Comparison of ENCODE assay signal across 12 cellular contexts in the genomic region with DNA sequence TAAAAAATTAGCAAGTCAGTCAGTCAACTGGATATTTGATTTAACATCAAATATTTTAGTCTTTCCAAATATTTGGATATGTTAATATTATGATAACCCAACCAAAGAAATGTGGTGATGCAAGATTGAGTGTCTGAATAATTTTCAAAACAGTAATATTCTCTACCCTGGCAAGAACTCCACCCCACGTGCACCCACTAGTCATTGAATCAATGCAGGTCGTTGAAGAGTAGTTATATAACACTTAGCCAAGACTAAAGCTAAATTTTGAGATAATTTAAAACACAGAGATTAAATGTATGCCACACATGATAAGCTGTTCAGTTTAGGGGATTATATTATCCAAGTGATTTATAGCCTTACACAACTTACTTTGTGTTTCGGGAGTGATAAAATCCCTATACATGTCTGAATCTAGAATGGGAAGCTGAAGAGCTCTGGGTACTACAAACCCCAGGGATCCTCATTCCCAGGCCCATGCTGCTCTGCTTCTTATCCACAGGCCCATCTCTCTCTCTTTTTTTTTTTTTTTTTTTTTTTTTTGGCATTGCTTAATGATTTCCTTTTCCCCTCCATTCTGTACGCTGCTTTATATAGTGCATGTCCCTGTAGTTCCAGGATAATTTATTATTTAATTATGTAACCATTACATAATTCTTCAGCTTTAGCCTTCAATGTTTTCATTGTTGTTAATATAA.
"Had no signal": no experiment of that assay in that cellular context is flagged by ENCODE, and none has a peak within 500 bp of the region (broad histone marks: within the 10 kb centered on the region; RNA-seq: fewer than 3 reads in every experiment).

No MANE protein-coding gene starts in this region.

- DNase-seq: activated CD4-positive, alpha-beta memory T cell treated with anti-CD3 and anti-CD28 coated beads for 36 hours; activated CD4-positive, alpha-beta T cell treated with anti-CD3 and anti-CD28 coated beads for 1 hour; activated naive CD8-positive, alpha-beta T cell treated with anti-CD3 and anti-CD28 coated beads, Interleukin-2, amount 10 ng/mL, durations not matched to agents 7 days and 5 days; activated T-cell treated with anti-CD3 and anti-CD28 coated beads, Interleukin-2, amount 50 U/mL, for 48 hours; central memory CD4-positive, alpha-beta T cell; SIG-M5; stimulated activated CD4-positive, alpha-beta T cell treated with anti-CD3 and anti-CD28 coated beads, Interleukin-12 subunit alpha, Interleukin-12 subunit beta, amount 100 ng/mL, for 4 hours; stimulated activated CD4-positive, alpha-beta T cell treated with anti-CD3 and anti-CD28 coated beads, Interleukin-2, amount 100 ng/mL, for 48 hours; stimulated activated naive CD4-positive, alpha-beta T cell treated with Interleukin-2 at 50 U/mL for 16 hours had no signal

- H3K4me1 Mint-ChIP-seq: activated naive CD8-positive, alpha-beta T cell treated with anti-CD3 and anti-CD28 coated beads, Interleukin-2, amount 10 ng/mL, durations not matched to agents 7 days and 5 days had no signal

- H3K4me3 ChIP-seq: esophagus muscularis mucosa, neural progenitor cell, right atrium auricular region had no signal

- H3K27me3 ChIP-seq: neural progenitor cell, right atrium auricular region had no signal

- H3K4me1 ChIP-seq: esophagus muscularis mucosa, neural progenitor cell, right atrium auricular region had no signal

- H3K4me2 ChIP-seq: neural progenitor cell had no signal

- H3K9ac ChIP-seq: neural progenitor cell had no signal

- H3K27ac Mint-ChIP-seq: activated CD4-positive, alpha-beta memory T cell treated with anti-CD3 and anti-CD28 coated beads for 36 hours; activated naive CD8-positive, alpha-beta T cell treated with anti-CD3 and anti-CD28 coated beads, Interleukin-2, amount 10 ng/mL, durations not matched to agents 7 days and 5 days; neural progenitor cell had no signal

- H3K36me3 Mint-ChIP-seq: activated CD4-positive, alpha-beta memory T cell treated with anti-CD3 and anti-CD28 coated beads for 36 hours; activated naive CD8-positive, alpha-beta T cell treated with anti-CD3 and anti-CD28 coated beads, Interleukin-2, amount 10 ng/mL, durations not matched to agents 7 days and 5 days; neural progenitor cell had no signal

- H3K9me3 Mint-ChIP-seq: activated CD4-positive, alpha-beta memory T cell treated with anti-CD3 and anti-CD28 coated beads for 36 hours had no signal

- H3K9me3 ChIP-seq: esophagus muscularis mucosa, right atrium auricular region had no signal

- H3K4me3 Mint-ChIP-seq: activated CD4-positive, alpha-beta memory T cell treated with anti-CD3 and anti-CD28 coated beads for 36 hours; activated naive CD8-positive, alpha-beta T cell treated with anti-CD3 and anti-CD28 coated beads, Interleukin-2, amount 10 ng/mL, durations not matched to agents 7 days and 5 days; neural progenitor cell had no signal

- H3K27me3 Mint-ChIP-seq: activated CD4-positive, alpha-beta memory T cell treated with anti-CD3 and anti-CD28 coated beads for 36 hours; activated naive CD8-positive, alpha-beta T cell treated with anti-CD3 and anti-CD28 coated beads, Interleukin-2, amount 10 ng/mL, durations not matched to agents 7 days and 5 days had no signal

- H2AFZ ChIP-seq: neural progenitor cell had no signal

- H3K27ac ChIP-seq: esophagus muscularis mucosa, neural progenitor cell, right atrium auricular region had no signal

- H3K36me3 ChIP-seq: esophagus muscularis mucosa, neural progenitor cell, right atrium auricular region had no signal
